Comparison of ENCODE assay signal across 8 cellular contexts in the genomic region with DNA sequence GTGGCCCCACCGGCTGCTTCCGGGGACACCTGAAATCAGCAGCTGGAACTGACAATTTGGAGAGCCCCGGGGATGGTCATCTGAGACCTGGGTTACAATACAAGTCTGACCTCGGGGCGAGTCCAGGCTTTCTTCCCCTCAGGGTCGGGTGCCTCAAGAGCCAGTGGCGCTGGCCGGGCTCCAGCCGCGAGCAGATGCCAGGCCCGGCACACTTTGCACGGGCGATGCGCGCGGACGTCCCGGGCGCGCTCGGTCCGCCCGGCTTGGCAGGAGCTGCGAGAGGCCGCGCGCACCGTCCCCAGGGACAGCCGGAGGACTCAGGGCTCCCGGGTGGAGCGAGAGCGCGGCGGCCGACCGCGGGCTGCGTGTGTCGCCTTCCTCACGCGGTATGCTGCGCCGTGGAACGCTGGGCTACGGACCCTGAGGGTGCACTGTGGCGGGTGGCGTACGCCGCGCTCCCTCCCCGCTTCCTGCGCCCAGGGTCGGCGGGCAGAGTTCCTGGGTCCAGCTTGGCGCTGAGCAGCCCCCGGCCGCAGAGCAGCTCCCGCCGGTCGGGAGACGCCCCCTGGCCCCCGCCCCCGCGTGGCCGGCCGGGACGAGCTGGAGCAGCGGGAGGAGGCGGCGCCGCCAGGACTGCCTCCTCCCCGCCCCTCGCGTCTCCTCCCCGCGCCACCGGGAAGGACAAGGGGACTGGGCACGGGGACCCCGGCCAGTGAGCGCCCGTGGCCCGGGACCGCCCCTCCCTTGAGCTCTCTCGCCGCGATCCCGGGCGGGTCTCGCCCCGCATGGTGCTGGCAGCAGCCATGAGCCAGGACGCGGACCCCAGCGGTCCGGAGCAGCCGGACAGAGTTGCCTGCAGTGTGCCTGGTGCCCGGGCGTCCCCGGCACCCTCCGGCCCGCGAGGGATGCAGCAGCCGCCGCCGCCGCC. TPM values are rescaled to one million over a fixed set of nuclear protein-coding genes. Genes with fewer than 3 reads are reported as not detected.
A peak's percentile ranks its signal among the peaks of the same experiment; 100 is the strongest.
DNase-seq lines count a peak whose midpoint lies in the region; ATAC-seq and TF ChIP-seq lines count a peak whose summit lies in the region.

A gene (plus strand): TSS at position 667 of the 928 bp plus-strand sequence. CDS start 119 bp downstream, at position 786.

- H3K4me1 Mint-ChIP-seq in activated naive CD8-positive, alpha-beta T cell treated with anti-CD3 and anti-CD28 coated beads, Interleukin-2, amount 10 ng/mL, durations not matched to agents 7 days and 5 days, result peaks cover 20% of the 10 kb centered on the region

- DNase-seq in NCI-H146 (lab: John Stamatoyannopoulos, UW) (peak; percentile 62), NCI-H146 treated with DMSO at 0.1 percent for 48 hours (lab: John Stamatoyannopoulos, UW; ENCODE audit: unreplicated experiment) (no peak), NCI-H2227 (lab: John Stamatoyannopoulos, UW; ENCODE audit: unreplicated experiment) (peak; percentile 75), hepatic stellate cell (ENCODE audit: low spot score) (peak; percentile 44), gastrocnemius medialis (peak; percentile 24 to 75), occipital lobe (lab: John Stamatoyannopoulos, UW) (no peak), globus pallidus (ENCODE audit: low spot score) (no peak)
- peak; percentile 54 for DNase-seq in activated naive CD8-positive, alpha-beta T cell treated with anti-CD3 and anti-CD28 coated beads, Interleukin-2, amount 10 ng/mL, durations not matched to agents 7 days and 5 days

- in situ Hi-C loops in gastrocnemius medialis (cut with MboI; ENCODE audit: low sequenced_read_pairs in 4 of 4), result no loop called here

- peak; percentile 78 to 79 for TF ChIP-seq POLR2A in gastrocnemius medialis (IDR thresholded peaks at IDR 0.05)

- H3K9me3 Mint-ChIP-seq in activated naive CD8-positive, alpha-beta T cell treated with anti-CD3 and anti-CD28 coated beads, Interleukin-2, amount 10 ng/mL, durations not matched to agents 7 days and 5 days, result no peaks in the 10 kb centered on the region

- POLR2A ChIA-PET in activated naive CD8-positive, alpha-beta T cell treated with anti-CD3 and anti-CD28 coated beads, Interleukin-2, amount 10 ng/mL, durations not matched to agents 7 days and 5 days (lab: Charles Lee), result no interaction called here

- peak; percentile 50 for ATAC-seq in activated naive CD8-positive, alpha-beta T cell treated with anti-CD3 and anti-CD28 coated beads, Interleukin-2, amount 10 ng/mL, durations not matched to agents 7 days and 5 days (ENCODE audit: low read depth)
- peak; percentile 69 to 72 for ATAC-seq in gastrocnemius medialis

- peak within 1 kb of the TSS; percentile 63 to 93 (median 78) for H3K4me3 ChIP-seq in gastrocnemius medialis

- peak in 1 of 5 experiments; percentile 21 for TF ChIP-seq CTCF in gastrocnemius medialis (IDR thresholded peaks at IDR 0.05 in 4 of 5, conservative IDR thresholded peaks at IDR 0.05 in 1 of 5)

- H3K27ac Mint-ChIP-seq in activated naive CD8-positive, alpha-beta T cell treated with anti-CD3 and anti-CD28 coated beads, Interleukin-2, amount 10 ng/mL, durations not matched to agents 7 days and 5 days, result no peak within 1 kb of the TSS

- peaks cover 80% of the 10 kb centered on the region for H3K27me3 Mint-ChIP-seq in activated naive CD8-positive, alpha-beta T cell treated with anti-CD3 and anti-CD28 coated beads, Interleukin-2, amount 10 ng/mL, durations not matched to agents 7 days and 5 days

- H3K27me3 ChIP-seq in gastrocnemius medialis, result peaks cover 0 to 4% (median 0%) of the 10 kb centered on the region in 3 donors

- H3K9me3 ChIP-seq in gastrocnemius medialis, result no peaks in the 10 kb centered on the region

- H3K36me3 Mint-ChIP-seq in activated naive CD8-positive, alpha-beta T cell treated with anti-CD3 and anti-CD28 coated beads, Interleukin-2, amount 10 ng/mL, durations not matched to agents 7 days and 5 days, result no peaks in the 10 kb centered on the region

- H3K4me1 ChIP-seq in gastrocnemius medialis, result peaks cover 5 to 25% of the 10 kb centered on the region in 2 donors

- H3K27ac ChIP-seq in gastrocnemius medialis, result peak within 1 kb of the TSS; percentile 77 to 91 (median 88)

- no peaks in the 10 kb centered on the region for H3K36me3 ChIP-seq in gastrocnemius medialis

- intact Hi-C loops in gastrocnemius medialis (cut with DNase I; ENCODE audit: low total_unique reads), result no loop called here

- peak within 1 kb of the TSS; percentile 82 for H3K4me3 Mint-ChIP-seq in activated naive CD8-positive, alpha-beta T cell treated with anti-CD3 and anti-CD28 coated beads, Interleukin-2, amount 10 ng/mL, durations not matched to agents 7 days and 5 days

RNA-seq across cellular contexts. Expression of the gene that starts here (rescaled TPM):
- under 1 TPM; 0.06 to 0.17 TPM for total RNA-seq in activated naive CD8-positive, alpha-beta T cell treated with anti-CD3 and anti-CD28 coated beads, Interleukin-2, amount 10 ng/mL, durations not matched to agents 7 days and 5 days
- 10 to 100 TPM in 2 of 4 donors, 1 to 10 TPM in 2; 7.4 to 18.4 (median 10.2) TPM for total RNA-seq in gastrocnemius medialis
- total RNA-seq in occipital lobe, result 2.2 TPM

Comparison
In these comparisons a context has a peak if more than half of its experiments do, and no peak if none do; other contexts are left out.
1. DNase-seq: peak in NCI-H146 (single experiment), NCI-H2227 (single experiment), hepatic stellate cell (single experiment) and gastrocnemius medialis (2 of 2); none in NCI-H146 treated with DMSO at 0.1 percent for 48 hours (single experiment), occipital lobe (single experiment) and globus pallidus (single experiment).
2. Peak in DNase-seq and ATAC-seq in activated naive CD8-positive, alpha-beta T cell treated with anti-CD3 and anti-CD28 coated beads, Interleukin-2, amount 10 ng/mL, durations not matched to agents 7 days and 5 days; RNA of the gene not detected or under 1 TPM.